In genomic region chr2:197499594-197500502, GRCh38 we compare ENCODE assay signal across 8 cellular contexts. TPM values are rescaled to one million over a fixed set of nuclear protein-coding genes. Genes with fewer than 3 reads are reported as not detected.
DNase-seq lines count a peak whose midpoint lies in the region; ATAC-seq and TF ChIP-seq lines count a peak whose summit lies in the region.

Gene HSPD1, minus strand, starts transcription at chr2:197499840. Its CDS starts 992 bp downstream, at chr2:197498848.
Gene HSPE1, plus strand, starts transcription at chr2:197500379. Its CDS starts 58 bp downstream, at chr2:197500437.

- TF ChIP-seq CTCF in BJ (IDR thresholded peaks at IDR 0.05; ENCODE audit: insufficient read depth, low read depth, low read length) (no peak), coronary artery (IDR thresholded peaks at IDR 0.05) (no peak)

- DNase-seq in BJ (ENCODE audit: low read depth), result peak; percentile 95
- peak; percentile 97 for DNase-seq in NCI-H526 treated with DMSO at 0.1 percent for 48 hours (lab: John Stamatoyannopoulos, UW)
- peak; percentile 99 for DNase-seq in activated CD4-positive, alpha-beta T cell treated with anti-CD3 and anti-CD28 coated beads, Interleukin-2, amount 10 ng/mL, durations not matched to agents 24 days and 14 days
- peak; percentile 99 for DNase-seq in coronary artery (ENCODE audit: low spot score)
- DNase-seq in left colon, result peak; percentile 97 to 98
- DNase-seq in stimulated activated CD4-positive, alpha-beta T cell treated with anti-CD3 and anti-CD28 coated beads, Interleukin-1b, Interleukin-23, amount 100 ng/mL, for 48 hours, result peak; percentile 98

- peak within 1 kb of the TSS; percentile 95 for H3K4me3 Mint-ChIP-seq in activated CD4-positive, alpha-beta T cell treated with anti-CD3 and anti-CD28 coated beads, Interleukin-2, amount 10 ng/mL, durations not matched to agents 24 days and 14 days

- H3K4me1 Mint-ChIP-seq in activated CD4-positive, alpha-beta T cell treated with anti-CD3 and anti-CD28 coated beads, Interleukin-2, amount 10 ng/mL, durations not matched to agents 24 days and 14 days, result peaks cover 41% of the 10 kb centered on the region

- H3K27me3 Mint-ChIP-seq in activated CD4-positive, alpha-beta T cell treated with anti-CD3 and anti-CD28 coated beads, Interleukin-2, amount 10 ng/mL, durations not matched to agents 24 days and 14 days, result no peaks in the 10 kb centered on the region

- no peaks in the 10 kb centered on the region for H3K27me3 ChIP-seq in BJ (ENCODE audit: control insufficient read depth, insufficient read depth, low read length)

- H3K36me3 Mint-ChIP-seq in activated CD4-positive, alpha-beta T cell treated with anti-CD3 and anti-CD28 coated beads, Interleukin-2, amount 10 ng/mL, durations not matched to agents 24 days and 14 days (ENCODE audit: low read depth), result peaks cover 85% of the 10 kb centered on the region

- no peaks in the 10 kb centered on the region for H3K9me3 Mint-ChIP-seq in activated CD4-positive, alpha-beta T cell treated with anti-CD3 and anti-CD28 coated beads, Interleukin-2, amount 10 ng/mL, durations not matched to agents 24 days and 14 days

- H3K4me3 ChIP-seq in BJ (ENCODE audit: low read depth, low read length) (peak within 1 kb of the TSS; percentile 67), coronary artery (peak within 1 kb of the TSS; percentile 93)

- peak within 1 kb of the TSS; percentile 95 to 97 for H3K27ac ChIP-seq in coronary artery

- H3K27ac Mint-ChIP-seq in activated CD4-positive, alpha-beta T cell treated with anti-CD3 and anti-CD28 coated beads, Interleukin-2, amount 10 ng/mL, durations not matched to agents 24 days and 14 days, result peak within 1 kb of the TSS; percentile 98

- ATAC-seq in GM19324 (IDR thresholded peaks at IDR 0.05; ENCODE audit: low FRiP score, unreplicated experiment) (peak; percentile 89), HG03469 (IDR thresholded peaks at IDR 0.05; ENCODE audit: unreplicated experiment) (peak; percentile 72), left colon (peak; percentile 88)

- intact Hi-C loops in activated CD4-positive, alpha-beta T cell treated with anti-CD3 and anti-CD28 coated beads, Interleukin-2, amount 10 ng/mL, durations not matched to agents 24 days and 14 days (cut with micrococcal nuclease), result loop anchor here (1.0 to 10.0 kb wide), 7 partner anchors 15 to 1325 kb away; partner anchors contain the start of genes COQ10B, MARS2, PGAP1 and SF3B1
- intact Hi-C loops in left colon (cut with DNase I, micrococcal nuclease), result no loop called here

- H3K36me3 ChIP-seq in BJ (ENCODE audit: control insufficient read depth, insufficient read depth, low read length), result peaks cover 6% of the 10 kb centered on the region; the same call in 1 of the 2 replicates

- POLR2A ChIA-PET in BJ (lab: Charles Lee), result interaction anchor here (0.6 to 1.3 kb wide), 6 partner anchors 8 to 65 kb away, joined by 3 to 4 read pairs (median 4); partner anchors contain the start of gene SF3B1

- CTCF ChIA-PET in BJ (lab: Yijun Ruan, JAX), result interaction anchor here (0.6 kb wide), 1 partner anchor 144 kb away, joined by 3 read pairs; no protein-coding TSS in a partner anchor

RNA-seq across cellular contexts. Expression of gene HSPD1, which starts in this region (rescaled TPM):
- polyA plus RNA-seq in BJ (2011; rRNA removed), result 85.5 and 157 TPM in 2 replicates
- polyA minus RNA-seq in BJ (2011; rRNA and poly(A)+ RNA removed), result 80.1 and 81.5 TPM in 2 replicates
- total RNA-seq in activated CD4-positive, alpha-beta T cell treated with anti-CD3 and anti-CD28 coated beads, Interleukin-2, amount 10 ng/mL, durations not matched to agents 24 days and 14 days, result 984 and 999 TPM in 2 replicates
- total RNA-seq in left colon, result 100 to 1,000 TPM; 152 to 175 TPM

RNA-seq across cellular contexts. Expression of gene HSPE1, which starts in this region (rescaled TPM):
- 22.0 and 57.2 TPM in 2 replicates for polyA plus RNA-seq in BJ (2011; rRNA removed)
- 4.5 and 7.3 TPM in 2 replicates for polyA minus RNA-seq in BJ (2011; rRNA and poly(A)+ RNA removed)
- total RNA-seq in activated CD4-positive, alpha-beta T cell treated with anti-CD3 and anti-CD28 coated beads, Interleukin-2, amount 10 ng/mL, durations not matched to agents 24 days and 14 days, result 409 and 411 TPM in 2 replicates
- 10 to 100 TPM; 83.1 to 92.2 TPM for total RNA-seq in left colon

Comparison
In these comparisons a context has a peak if more than half of its experiments do, and no peak if none do; other contexts are left out.
1. Peak in every context shown above with its lines: DNase-seq, ATAC-seq, H3K4me3 ChIP-seq and H3K27ac ChIP-seq.